ENCODE assay signal across 8 cellular contexts in the genomic region with DNA sequence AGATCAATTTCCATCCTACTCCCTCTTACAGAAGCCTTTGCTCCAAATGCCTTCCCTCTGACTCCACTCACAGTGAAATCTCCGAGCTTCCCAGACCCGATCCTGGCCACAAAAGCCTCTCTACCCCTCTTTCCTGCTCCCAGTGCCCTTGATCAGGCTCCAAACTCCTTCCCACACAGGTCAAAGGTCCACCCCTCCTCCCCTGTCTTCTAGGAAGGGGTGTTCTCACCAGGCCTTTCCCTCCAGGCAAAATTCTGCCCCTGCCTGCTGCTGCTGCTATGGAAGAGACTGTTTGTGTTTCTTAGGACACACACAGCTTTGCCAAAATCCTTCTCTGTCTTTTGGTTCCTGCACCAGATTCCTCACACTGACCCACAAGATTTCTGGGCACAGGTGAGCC.
DNase-seq lines count a peak whose midpoint lies in the region; ATAC-seq and TF ChIP-seq lines count a peak whose summit lies in the region.

No MANE protein-coding gene starts in this region.

- H3K27ac ChIP-seq in HEK293 (ENCODE audit: extremely low read depth, low read depth, low read length) (no peak overlapping the region), colonic mucosa (peak overlapping the region; percentile 6), liver (ENCODE audit: low read depth in 1 of 2, low read length in 2 of 2) (peak overlapping the region; percentile 26 to 60), stomach (peak overlapping the region; percentile 7 to 86 (median 68))

- no peak for TF ChIP-seq POLR2A in stomach (IDR thresholded peaks at IDR 0.05)

- CTCF ChIA-PET in HEK293 (lab: Yijun Ruan, JAX), result interaction anchor here (0.5 to 6.1 kb wide), 5 partner anchors 16 to 1347 kb away, joined by 3 to 39 read pairs (median 4); no protein-coding TSS in a partner anchor

- no peak for ATAC-seq in HG03196 (IDR thresholded peaks at IDR 0.05; ENCODE audit: unreplicated experiment)

- peak; percentile 4 for TF ChIP-seq EP300 in stomach (IDR thresholded peaks at IDR 0.05)

- H3K36me3 ChIP-seq in HEK293 (ENCODE audit: control insufficient read depth in 2 of 2, insufficient read depth in 1 of 2, low read length in 2 of 2) (no peaks in the 10 kb centered on the region), colonic mucosa (no peaks in the 10 kb centered on the region), liver (ENCODE audit: control insufficient read depth in 4 of 4, insufficient read depth in 3 of 4, low read depth in 1 of 4, low read length in 3 of 4) (no peaks in the 10 kb centered on the region), stomach (no peaks in the 10 kb centered on the region)

- H3K4me1 ChIP-seq in HEK293 (ENCODE audit: control insufficient read depth, insufficient read depth, low read length) (0 out of 2 replicates have a peak, but pooled peaks cover 2% of the 10 kb centered on the region), colonic mucosa (no peaks in the 10 kb centered on the region), liver (ENCODE audit: control insufficient read depth in 4 of 4, insufficient read depth in 4 of 4, low read length in 3 of 4) (peaks cover 0 to 22% (median 17%) of the 10 kb centered on the region in 4 donors), stomach (peaks cover 14 to 29% (median 23%) of the 10 kb centered on the region in 4 donors)

- DNase-seq in colonic mucosa, result peak; percentile 19
- DNase-seq in stomach, result peak; percentile 29
- no peak for DNase-seq in OCI-M2 (lab: John Stamatoyannopoulos, UW; ENCODE audit: unreplicated experiment)
- DNase-seq in HuH-7.5 (ENCODE audit: low spot score), result no peak
- no peak for DNase-seq in occipital lobe (lab: John Stamatoyannopoulos, UW)

- H3K27me3 ChIP-seq in colonic mucosa, result no peaks in the 10 kb centered on the region
- H3K27me3 ChIP-seq in liver (ENCODE audit: control insufficient read depth in 4 of 4, insufficient read depth in 4 of 4, low read length in 3 of 4), result no peaks in the 10 kb centered on the region
- no peaks in the 10 kb centered on the region for H3K27me3 ChIP-seq in stomach

- H3K9ac ChIP-seq in colonic mucosa (ENCODE audit: low read depth in 2 of 2, low read length in 2 of 2) (peak overlapping the region in 1 of 2 donors; percentile 9), liver (ENCODE audit: low read depth in 1 of 2, low read length in 2 of 2) (peak overlapping the region in 1 of 2 donors; percentile 19)

- POLR2A ChIA-PET in HEK293 (lab: Yijun Ruan, JAX), result no interaction called here

- H3K9me3 ChIP-seq in HEK293 (ENCODE audit: control insufficient read depth, insufficient read depth, low read depth, low read length) (no peaks in the 10 kb centered on the region), colonic mucosa (no peaks in the 10 kb centered on the region), liver (ENCODE audit: control insufficient read depth in 4 of 4, low read length in 3 of 4) (no peaks in the 10 kb centered on the region), stomach (no peaks in the 10 kb centered on the region)

- H3K4me3 ChIP-seq in HEK293 (ENCODE audit: low read depth, low read length), result no peak overlapping the region
- no peak overlapping the region for H3K4me3 ChIP-seq in colonic mucosa
- no peak overlapping the region for H3K4me3 ChIP-seq in liver (ENCODE audit: low read depth in 1 of 3, low read length in 3 of 3)
- H3K4me3 ChIP-seq in stomach, result peak overlapping the region in 1 of 4 donors; percentile 9

- 27% methylated on average over 2 of the region's 2 CpGs for WGBS in liver
- WGBS in stomach, 5 donors, result 16 to 37% (median 34%) methylated on average over 2 of the region's 2 CpGs

- intact Hi-C loops in colonic mucosa (cut with DNase I), result no loop called here
- intact Hi-C loops in stomach (cut with DNase I; ENCODE audit: low total_unique reads), result no loop called here

- TF ChIP-seq CTCF in HEK293 (tag by site-specific recombination; IDR thresholded peaks at IDR 0.05), result no peak
- TF ChIP-seq CTCF in colonic mucosa (IDR thresholded peaks at IDR 0.05), result no peak
- no peak for TF ChIP-seq CTCF in liver (IDR thresholded peaks at IDR 0.05; ENCODE audit: low read depth, low read length, missing input control)
- no peak for TF ChIP-seq CTCF in stomach (IDR thresholded peaks at IDR 0.05)

- TF ChIP-seq RAD21 in liver (IDR thresholded peaks at IDR 0.05), result peak in 1 of 2 donors; percentile 12

TF ChIP-seq in HEK293, 187 proteins besides CTCF, POLR2A, EP300 and RAD21:
- TF ChIP-seq ZBTB8A (tag by site-specific recombination; IDR thresholded peaks at IDR 0.05) (no peak), ZFHX2 (tag by site-specific recombination; conservative IDR thresholded peaks at IDR 0.05) (0 out of 2 replicates have a peak, but pooled peaks have one; percentile 11)
TF ChIP-seq in HEK293: peak in this region for 1.

TF ChIP-seq in liver, 16 proteins besides CTCF, POLR2A, EP300 and RAD21:
- TF ChIP-seq EGR1 (IDR thresholded peaks at IDR 0.05; ENCODE audit: low read depth in 2 of 2), result no peak
- TF ChIP-seq, protein P1, sequence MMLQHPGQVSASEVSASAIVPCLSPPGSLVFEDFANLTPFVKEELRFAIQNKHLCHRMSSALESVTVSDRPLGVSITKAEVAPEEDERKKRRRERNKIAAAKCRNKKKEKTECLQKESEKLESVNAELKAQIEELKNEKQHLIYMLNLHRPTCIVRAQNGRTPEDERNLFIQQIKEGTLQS (IDR thresholded peaks at IDR 0.05), result no peak
- TF ChIP-seq FOXA2 (IDR thresholded peaks at IDR 0.05), result no peak
- TF ChIP-seq HNF4A (conservative IDR thresholded peaks at IDR 0.05), result peak; percentile 15 to 16
- no peak for TF ChIP-seq GABPA (IDR thresholded peaks at IDR 0.05 in 1 of 2, conservative IDR thresholded peaks at IDR 0.05 in 1 of 2)
- peak in 1 of 2 donors; percentile 7 for TF ChIP-seq JUND (IDR thresholded peaks at IDR 0.05)
- TF ChIP-seq FOXA1 (IDR thresholded peaks at IDR 0.05), result no peak
- no peak for TF ChIP-seq ZBTB33 (IDR thresholded peaks at IDR 0.05)
- no peak for TF ChIP-seq YY1 (IDR thresholded peaks at IDR 0.05)
- TF ChIP-seq, protein P2, sequence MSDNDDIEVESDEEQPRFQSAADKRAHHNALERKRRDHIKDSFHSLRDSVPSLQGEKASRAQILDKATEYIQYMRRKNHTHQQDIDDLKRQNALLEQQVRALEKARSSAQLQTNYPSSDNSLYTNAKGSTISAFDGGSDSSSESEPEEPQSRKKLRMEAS (IDR thresholded peaks at IDR 0.05), result no peak
- TF ChIP-seq, protein P3, sequence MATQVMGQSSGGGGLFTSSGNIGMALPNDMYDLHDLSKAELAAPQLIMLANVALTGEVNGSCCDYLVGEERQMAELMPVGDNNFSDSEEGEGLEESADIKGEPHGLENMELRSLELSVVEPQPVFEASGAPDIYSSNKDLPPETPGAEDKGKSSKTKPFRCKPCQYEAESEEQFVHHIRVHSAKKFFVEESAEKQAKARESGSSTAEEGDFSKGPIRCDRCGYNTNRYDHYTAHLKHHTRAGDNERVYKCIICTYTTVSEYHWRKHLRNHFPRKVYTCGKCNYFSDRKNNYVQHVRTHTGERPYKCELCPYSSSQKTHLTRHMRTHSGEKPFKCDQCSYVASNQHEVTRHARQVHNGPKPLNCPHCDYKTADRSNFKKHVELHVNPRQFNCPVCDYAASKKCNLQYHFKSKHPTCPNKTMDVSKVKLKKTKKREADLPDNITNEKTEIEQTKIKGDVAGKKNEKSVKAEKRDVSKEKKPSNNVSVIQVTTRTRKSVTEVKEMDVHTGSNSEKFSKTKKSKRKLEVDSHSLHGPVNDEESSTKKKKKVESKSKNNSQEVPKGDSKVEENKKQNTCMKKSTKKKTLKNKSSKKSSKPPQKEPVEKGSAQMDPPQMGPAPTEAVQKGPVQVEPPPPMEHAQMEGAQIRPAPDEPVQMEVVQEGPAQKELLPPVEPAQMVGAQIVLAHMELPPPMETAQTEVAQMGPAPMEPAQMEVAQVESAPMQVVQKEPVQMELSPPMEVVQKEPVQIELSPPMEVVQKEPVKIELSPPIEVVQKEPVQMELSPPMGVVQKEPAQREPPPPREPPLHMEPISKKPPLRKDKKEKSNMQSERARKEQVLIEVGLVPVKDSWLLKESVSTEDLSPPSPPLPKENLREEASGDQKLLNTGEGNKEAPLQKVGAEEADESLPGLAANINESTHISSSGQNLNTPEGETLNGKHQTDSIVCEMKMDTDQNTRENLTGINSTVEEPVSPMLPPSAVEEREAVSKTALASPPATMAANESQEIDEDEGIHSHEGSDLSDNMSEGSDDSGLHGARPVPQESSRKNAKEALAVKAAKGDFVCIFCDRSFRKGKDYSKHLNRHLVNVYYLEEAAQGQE (IDR thresholded peaks at IDR 0.05), result no peak
- TF ChIP-seq HNF4G (IDR thresholded peaks at IDR 0.05), result peak; percentile 3
- no peak for TF ChIP-seq RXRA (IDR thresholded peaks at IDR 0.05)
- TF ChIP-seq TAF1 (conservative IDR thresholded peaks at IDR 0.05), result no peak
- peak; percentile 92 for TF ChIP-seq NR2F2 (IDR thresholded peaks at IDR 0.05)
- TF ChIP-seq SP1 (IDR thresholded peaks at IDR 0.05), result no peak

Comparison
In these comparisons a context has a peak if more than half of its experiments do, and no peak if none do; other contexts are left out.
1. DNase-seq: peak in colonic mucosa (single experiment) and stomach (single experiment); none in OCI-M2 (single experiment), HuH-7.5 (single experiment) and occipital lobe (single experiment).